ENCODE assay signal across 11 cellular contexts in the genomic region with DNA sequence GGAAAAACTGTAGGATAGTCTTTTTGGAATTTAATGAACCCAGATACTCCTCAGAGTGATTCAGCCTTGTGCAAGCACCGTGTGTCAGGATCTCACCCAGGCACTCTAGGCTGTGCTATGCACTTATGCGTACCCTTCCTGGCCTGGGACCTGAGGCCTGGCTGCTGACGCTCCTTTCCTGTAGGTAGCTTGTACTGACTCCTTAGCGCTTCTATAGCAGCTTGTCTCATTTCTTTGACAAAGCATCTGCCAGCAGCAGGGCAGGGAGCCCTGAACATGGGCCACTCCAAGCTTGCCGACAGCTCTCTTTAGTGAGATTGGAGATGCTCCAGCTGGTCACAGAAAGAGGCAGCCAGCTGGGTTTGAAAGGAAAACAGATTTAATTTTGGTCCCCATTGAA.
DNase-seq lines count a peak whose midpoint lies in the region; ATAC-seq and TF ChIP-seq lines count a peak whose summit lies in the region.
"Had no signal": no experiment of that assay in that cellular context is flagged by ENCODE, and none has a peak within 500 bp of the region (broad histone marks: within the 10 kb centered on the region; RNA-seq: fewer than 3 reads in every experiment).

No MANE protein-coding gene starts in this region.

- H2BK15ac ChIP-seq in IMR-90 (ENCODE audit: low read depth, low read length) = 0 out of 3 replicates have a peak overlapping the region, but pooled peaks have one; percentile 26

- H3K36me3 ChIP-seq in IMR-90 (ENCODE audit: control insufficient read depth, insufficient read depth, low read length) = no peaks in the 10 kb centered on the region

- intact Hi-C loops in IMR-90 (cut with micrococcal nuclease) = loop anchor here (10.0 kb wide), 2 partner anchors 341 to 529 kb away; no protein-coding TSS in a partner anchor

- H3K18ac ChIP-seq in IMR-90 (ENCODE audit: low read depth, low read length) = peak overlapping the region; percentile 18; the same call in 1 of the 2 replicates

- H3K9ac ChIP-seq in IMR-90 (ENCODE audit: low read depth, low read length) = no peak overlapping the region

- H3K27me3 ChIP-seq in IMR-90 (ENCODE audit: control insufficient read depth, insufficient read depth, low read length) = no peaks in the 10 kb centered on the region

- peak overlapping the region; percentile 22 for H2BK5ac ChIP-seq in IMR-90 (ENCODE audit: low read depth, low read length, poor library complexity, severe bottlenecking)

- no peak for TF ChIP-seq RAD21 in IMR-90 (IDR thresholded peaks at IDR 0.05; ENCODE audit: low read length)

- in situ Hi-C loops in IMR-90 (cut with MboI; ENCODE audit: low sequenced_read_pairs) = no loop called here

- H3K9me1 ChIP-seq in IMR-90 (ENCODE audit: insufficient read depth, low read length) = peaks cover 5% of the 10 kb centered on the region

- H4K91ac ChIP-seq in IMR-90 (ENCODE audit: insufficient read depth, low read depth, low read length) = peak overlapping the region; percentile 72

- DNase-seq in IMR-90 (peak; percentile 73), chondrocyte (ENCODE audit: low spot score) (no peak), left kidney (ENCODE audit: low read depth, low spot score) (peak; percentile 65), NCI-H1436 treated with DMSO at 0.1 percent for 48 hours (lab: John Stamatoyannopoulos, UW) (no peak), H4 (ENCODE audit: low spot score) (no peak)
- no peak for DNase-seq in activated CD4-positive, alpha-beta T cell treated with anti-CD3 and anti-CD28 coated beads, Interleukin-2, amount 50 U/mL, for 4 hours
- DNase-seq in activated CD4-positive, alpha-beta T cell treated with anti-CD3 and anti-CD28 coated beads for 4 hours = no peak
- DNase-seq: activated CD4-positive, CD25-positive, alpha-beta regulatory T cell; activated naive CD8-positive, alpha-beta T cell treated with anti-CD3 and anti-CD28 coated beads, Interleukin-2, amount 10 ng/mL, durations not matched to agents 7 days and 5 days; MM.1S had no signal

- dilution Hi-C loops in IMR-90 (cut with HindIII; ENCODE audit: low sequenced_read_pairs, unreplicated experiment) = no loop called here

- H3K79me1 ChIP-seq in IMR-90 (ENCODE audit: low read depth in 1 of 2, low read length in 2 of 2) = no peaks in the 10 kb centered on the region

- H4K8ac ChIP-seq in IMR-90 (ENCODE audit: low read depth in 2 of 2, low read length in 2 of 2) = peak overlapping the region; percentile 1 to 61; a peak in 1 of 4 replicates

- H3K4me1 Mint-ChIP-seq in chondrocyte (ENCODE audit: low read depth) = peaks cover 56% of the 10 kb centered on the region
- no peaks in the 10 kb centered on the region for H3K4me1 Mint-ChIP-seq in stimulated activated memory B cell treated with anti-CD40 and anti-IgM and Interleukin-4, amounts not matched to agents 10 μg/mL and 1 μg/mL and 100 μg/mL, for 72 hours
- H3K4me1 Mint-ChIP-seq: activated naive CD8-positive, alpha-beta T cell treated with anti-CD3 and anti-CD28 coated beads, Interleukin-2, amount 10 ng/mL, durations not matched to agents 7 days and 5 days had no signal

- no peak overlapping the region for H3K4me3 Mint-ChIP-seq in chondrocyte (ENCODE audit: unreplicated experiment)
- no peak overlapping the region for H3K4me3 Mint-ChIP-seq in stimulated activated memory B cell treated with anti-CD40 and anti-IgM and Interleukin-4, amounts not matched to agents 10 μg/mL and 1 μg/mL and 100 μg/mL, for 72 hours
- H3K4me3 Mint-ChIP-seq: activated naive CD8-positive, alpha-beta T cell treated with anti-CD3 and anti-CD28 coated beads, Interleukin-2, amount 10 ng/mL, durations not matched to agents 7 days and 5 days had no signal

- H3K27me3 Mint-ChIP-seq in chondrocyte (ENCODE audit: low read depth) = no peaks in the 10 kb centered on the region
- H3K27me3 Mint-ChIP-seq in stimulated activated memory B cell treated with anti-CD40 and anti-IgM and Interleukin-4, amounts not matched to agents 10 μg/mL and 1 μg/mL and 100 μg/mL, for 72 hours = peaks cover 12% of the 10 kb centered on the region
- H3K27me3 Mint-ChIP-seq: activated naive CD8-positive, alpha-beta T cell treated with anti-CD3 and anti-CD28 coated beads, Interleukin-2, amount 10 ng/mL, durations not matched to agents 7 days and 5 days had no signal

- H2AK5ac ChIP-seq in IMR-90 (ENCODE audit: low read depth, low read length) = peak overlapping the region; percentile 16

- peak overlapping the region; percentile 50 for H3K27ac ChIP-seq in IMR-90 (ENCODE audit: insufficient read depth, low read length)

- H3K36me3 Mint-ChIP-seq in chondrocyte (ENCODE audit: low read depth) = no peaks in the 10 kb centered on the region
- H3K36me3 Mint-ChIP-seq in stimulated activated memory B cell treated with anti-CD40 and anti-IgM and Interleukin-4, amounts not matched to agents 10 μg/mL and 1 μg/mL and 100 μg/mL, for 72 hours = no peaks in the 10 kb centered on the region
- H3K36me3 Mint-ChIP-seq: activated naive CD8-positive, alpha-beta T cell treated with anti-CD3 and anti-CD28 coated beads, Interleukin-2, amount 10 ng/mL, durations not matched to agents 7 days and 5 days had no signal

- peak overlapping the region; percentile 24; the same call in 1 of the 2 replicates for H3K4me2 ChIP-seq in IMR-90 (ENCODE audit: low read depth, low read length)

- no peak overlapping the region for H3K56ac ChIP-seq in IMR-90 (ENCODE audit: extremely low read depth, insufficient read depth, low read length)

- H2AFZ ChIP-seq in IMR-90 (replicated peaks; ENCODE audit: low read length, poor library complexity) = peak overlapping the region; percentile 46

- H2BK120ac ChIP-seq in IMR-90 (ENCODE audit: low read depth, low read length) = peak overlapping the region; percentile 74

- ATAC-seq in IMR-90 (ENCODE audit: low read depth) = peak; percentile 59
- peak; percentile 40 for ATAC-seq in stimulated activated memory B cell treated with anti-CD40 and anti-IgM and Interleukin-4, amounts not matched to agents 10 μg/mL and 1 μg/mL and 100 μg/mL, for 72 hours

- TF ChIP-seq CTCF in IMR-90 (conservative IDR thresholded peaks at IDR 0.05; ENCODE audit: low read depth, low read length) (no peak), chondrocyte (IDR thresholded peaks at IDR 0.05) (no peak)

- no TSS peak for BruUV-seq in IMR-90 (replicated peaks; lab: Mats Ljungman, UMichigan)

- POLR2A ChIA-PET in IMR-90 (lab: Charles Lee; ENCODE audit: unreplicated experiment) = interaction anchor here (0.5 kb wide), 1 partner anchor 324 kb away, joined by 4 read pairs; no protein-coding TSS in a partner anchor

- H4K20me1 ChIP-seq in IMR-90 (ENCODE audit: insufficient read depth, low read length) = no peaks in the 10 kb centered on the region

- CTCF ChIA-PET in IMR-90 (lab: Yijun Ruan, JAX) = interaction anchor here (1.2 kb wide), 1 partner anchor 14 kb away, joined by 3 read pairs; no protein-coding TSS in a partner anchor

- H3K14ac ChIP-seq in IMR-90 (replicated peaks; ENCODE audit: low read depth, low read length) = peak overlapping the region; percentile 34

- H2AK9ac ChIP-seq in IMR-90 (replicated peaks; ENCODE audit: low read depth, low read length, poor library complexity) = no peak overlapping the region

- peak overlapping the region; percentile 45 for H2BK20ac ChIP-seq in IMR-90 (ENCODE audit: low read depth, low read length)

- H3K4me1 ChIP-seq in IMR-90 (ENCODE audit: control insufficient read depth, insufficient read depth, low read length) = peaks cover 10% of the 10 kb centered on the region

- H3K23ac ChIP-seq in IMR-90 (ENCODE audit: low read depth, low read length) = peak overlapping the region; percentile 44

- WGBS in IMR-90 (ENCODE audit: extremely low coverage in 2 of 2, insufficient read length in 1 of 2), 2 experiments = 27% methylated on average over 4 of the region's 5 CpGs; no CpG with 5 or more reads in 1 of the 2 experiments

- H3K4me3 ChIP-seq in IMR-90 (ENCODE audit: insufficient read depth, low read depth, low read length) = no peak overlapping the region

- peak overlapping the region; percentile 64 for H3K27ac Mint-ChIP-seq in chondrocyte (ENCODE audit: unreplicated experiment)
- H3K27ac Mint-ChIP-seq in stimulated activated memory B cell treated with anti-CD40 and anti-IgM and Interleukin-4, amounts not matched to agents 10 μg/mL and 1 μg/mL and 100 μg/mL, for 72 hours = no peak overlapping the region
- H3K27ac Mint-ChIP-seq: activated naive CD8-positive, alpha-beta T cell treated with anti-CD3 and anti-CD28 coated beads, Interleukin-2, amount 10 ng/mL, durations not matched to agents 7 days and 5 days had no signal

- H3K4ac ChIP-seq in IMR-90 (ENCODE audit: low read depth, low read length) = peak overlapping the region; percentile 81

- no peaks in the 10 kb centered on the region for H3K9me3 Mint-ChIP-seq in chondrocyte (ENCODE audit: low read depth)
- no peaks in the 10 kb centered on the region for H3K9me3 Mint-ChIP-seq in stimulated activated memory B cell treated with anti-CD40 and anti-IgM and Interleukin-4, amounts not matched to agents 10 μg/mL and 1 μg/mL and 100 μg/mL, for 72 hours
- H3K9me3 Mint-ChIP-seq: activated naive CD8-positive, alpha-beta T cell treated with anti-CD3 and anti-CD28 coated beads, Interleukin-2, amount 10 ng/mL, durations not matched to agents 7 days and 5 days had no signal

- H4K5ac ChIP-seq in IMR-90 (ENCODE audit: low read depth, low read length) = no peak overlapping the region; the same call in 1 of the 2 replicates

- no peaks in the 10 kb centered on the region for H3K9me3 ChIP-seq in IMR-90 (ENCODE audit: control insufficient read depth, insufficient read depth, low read length)

- TF ChIP-seq POLR2A in IMR-90 (IDR thresholded peaks at IDR 0.05; ENCODE audit: low read depth, low read length) = no peak

TF ChIP-seq in IMR-90, 13 proteins besides CTCF, POLR2A, EP300 and RAD21:
- TF ChIP-seq BHLHE40 (IDR thresholded peaks at IDR 0.05; ENCODE audit: low read depth, low read length) (0 out of 2 replicates have a peak, but pooled peaks have one; percentile 14), SMC3 (IDR thresholded peaks at IDR 0.05; ENCODE audit: low read depth, low read length) (no peak), CEBPB (IDR thresholded peaks at IDR 0.05; ENCODE audit: low read depth, low read length) (peak; percentile 76), MAFK (IDR thresholded peaks at IDR 0.05; ENCODE audit: low read depth, low read length) (no peak), FOS (IDR thresholded peaks at IDR 0.05; ENCODE audit: low read depth, low read length) (0 out of 2 replicates have a peak, but pooled peaks have one; percentile 5), RCOR1 (IDR thresholded peaks at IDR 0.05; ENCODE audit: insufficient replicate concordance, low read length) (no peak), MXI1 (IDR thresholded peaks at IDR 0.05; ENCODE audit: borderline replicate concordance, low read depth, low read length) (no peak)

Comparison
In these comparisons a context has a peak if more than half of its experiments do, and no peak if none do; other contexts are left out.
1. DNase-seq: peak in IMR-90 (single experiment) and left kidney (single experiment); none in chondrocyte (single experiment), NCI-H1436 treated with DMSO at 0.1 percent for 48 hours (single experiment), activated CD4-positive, alpha-beta T cell treated with anti-CD3 and anti-CD28 coated beads, Interleukin-2, amount 50 U/mL, for 4 hours (0 of 2), activated CD4-positive, alpha-beta T cell treated with anti-CD3 and anti-CD28 coated beads for 4 hours (0 of 2) and H4 (single experiment).